22 cellular contexts compared by ENCODE assay signal in genomic region chr12:92968201-92968813, GRCh38. TPM values are rescaled to one million over a fixed set of nuclear protein-coding genes. Genes with fewer than 3 reads are reported as not detected.
DNase-seq lines count a peak whose midpoint lies in the region; ATAC-seq and TF ChIP-seq lines count a peak whose summit lies in the region.
"Had no signal": no experiment of that assay in that cellular context is flagged by ENCODE, and none has a peak within 500 bp of the region (broad histone marks: within the 10 kb centered on the region; RNA-seq: fewer than 3 reads in every experiment).

No MANE protein-coding gene starts in this region.

- DNase-seq in DMS53 (lab: John Stamatoyannopoulos, UW): peak; percentile 35
- DNase-seq in DMS53 treated with DMSO at 0.1 percent for 48 hours (lab: John Stamatoyannopoulos, UW; ENCODE audit: unreplicated experiment): no peak
- peak; percentile 64 for DNase-seq in PC-3
- peak; percentile 47 for DNase-seq in epithelial cell of esophagus (ENCODE audit: low read depth)
- DNase-seq in stimulated activated naive B cell treated with anti-CD40 and anti-IgM and Interleukin-4, amounts not matched to agents 10 μg/mL and 1 μg/mL and 100 μg/mL, for 72 hours: no peak
- DNase-seq in heart left ventricle: no peak
- no peak for DNase-seq in NCI-H774 (lab: John Stamatoyannopoulos, UW)
- DNase-seq in GM10248 (ENCODE audit: extremely low spot score): no peak
- DNase-seq: activated CD8-positive, alpha-beta memory T cell treated with anti-CD3 and anti-CD28 coated beads for 24 hours; CD8-positive, alpha-beta T cell; dorsolateral prefrontal cortex; hippocampal formation; NCI-H187 treated with DMSO at 0.1 percent for 48 hours; NCI-H345; Right ventricle myocardium superior; stimulated activated CD4-positive, alpha-beta T cell treated with anti-CD3 and anti-CD28 coated beads, Interleukin-12 subunit alpha, Interleukin-12 subunit beta, amount 100 ng/mL, for 4 hours; T-helper 17 cell; transverse colon had no signal

- no TSS peak for BruUV-seq in PC-3 (replicated peaks; lab: Mats Ljungman, UMichigan)

- H3K27ac Mint-ChIP-seq in stimulated activated naive B cell treated with anti-CD40 and anti-IgM and Interleukin-4, amounts not matched to agents 10 μg/mL and 1 μg/mL and 100 μg/mL, for 72 hours: peak overlapping the region; percentile 65
- H3K27ac Mint-ChIP-seq: CD8-positive, alpha-beta T cell; mesothelial cell of epicardium; T-helper 17 cell had no signal

- CTCF ChIA-PET in PC-3 (lab: Charles Lee) (no interaction called here), GM10248 (lab: Yijun Ruan, JAX) (interaction anchor here (0.9 kb wide), 1 partner anchor 9 kb away, joined by 3 read pairs; no protein-coding TSS in a partner anchor)

- no peak overlapping the region for H3K4me3 Mint-ChIP-seq in stimulated activated naive B cell treated with anti-CD40 and anti-IgM and Interleukin-4, amounts not matched to agents 10 μg/mL and 1 μg/mL and 100 μg/mL, for 72 hours
- H3K4me3 Mint-ChIP-seq: CD8-positive, alpha-beta T cell; mesothelial cell of epicardium; neural crest cell; T-helper 17 cell had no signal

- TF ChIP-seq POLR2A in heart left ventricle (IDR thresholded peaks at IDR 0.05): no peak

- 64 to 69% (median 67%) methylated on average over 2 of the region's 2 CpGs for WGBS in heart left ventricle, 4 donors

- no peak for TF ChIP-seq CTCF in PC-3 (conservative IDR thresholded peaks at IDR 0.05; ENCODE audit: low read depth, low read length)
- TF ChIP-seq CTCF in epithelial cell of esophagus (IDR thresholded peaks at IDR 0.05; ENCODE audit: insufficient read depth, low read depth, low read length, missing control alignments): no peak
- TF ChIP-seq CTCF in heart left ventricle (IDR thresholded peaks at IDR 0.05): no peak
- TF ChIP-seq CTCF in GM10248 (IDR thresholded peaks at IDR 0.05; ENCODE audit: control extremely low read depth, extremely low read depth, low read depth, missing control alignments): no peak

- no peak overlapping the region for H3K9ac ChIP-seq in PC-3 (ENCODE audit: low read length)

- H3K36me3 ChIP-seq in PC-3 (ENCODE audit: low read depth, low read length): no peaks in the 10 kb centered on the region
- no peaks in the 10 kb centered on the region for H3K36me3 ChIP-seq in heart left ventricle
- H3K36me3 ChIP-seq: transverse colon had no signal

- H3K27me3 ChIP-seq in PC-3 (ENCODE audit: low read length) (no peaks in the 10 kb centered on the region), heart left ventricle (no peaks in the 10 kb centered on the region)
- H3K27me3 ChIP-seq: dorsolateral prefrontal cortex, transverse colon had no signal

- peak overlapping the region; percentile 42 for H3K4me2 ChIP-seq in PC-3 (ENCODE audit: low read length)

- H3K4me1 ChIP-seq in PC-3 (ENCODE audit: insufficient read depth, low read length) (peaks cover 37% of the 10 kb centered on the region), heart left ventricle (peaks cover 0 to 40% (median 2%) of the 10 kb centered on the region in 12 donors)

- peaks cover 6% of the 10 kb centered on the region in 2 donors for H3K36me3 Mint-ChIP-seq in stimulated activated naive B cell treated with anti-CD40 and anti-IgM and Interleukin-4, amounts not matched to agents 10 μg/mL and 1 μg/mL and 100 μg/mL, for 72 hours
- H3K36me3 Mint-ChIP-seq: CD8-positive, alpha-beta T cell; mesothelial cell of epicardium had no signal

- H3K4me3 ChIP-seq in PC-3 (ENCODE audit: low read length): no peak overlapping the region
- H3K4me3 ChIP-seq in epithelial cell of esophagus (ENCODE audit: low read length): no peak overlapping the region
- no peak overlapping the region for H3K4me3 ChIP-seq in heart left ventricle
- H3K4me3 ChIP-seq: dorsolateral prefrontal cortex, transverse colon had no signal

- no peaks in the 10 kb centered on the region for H3K9me2 ChIP-seq in PC-3 (replicated peaks; ENCODE audit: low read length)

- intact Hi-C loops in PC-3 (cut with micrococcal nuclease): no loop called here
- intact Hi-C loops in heart left ventricle (cut with DNase I): no loop called here

- H2AFZ ChIP-seq in PC-3 (ENCODE audit: low read length): peak overlapping the region; percentile 20; the same call in 1 of the 2 replicates

- H4K20me1 ChIP-seq in PC-3 (ENCODE audit: low read length): no peaks in the 10 kb centered on the region

- POLR2A ChIA-PET in PC-3 (lab: Charles Lee; ENCODE audit: unreplicated experiment): interaction anchor here (0.5 kb wide), 1 partner anchor 461 kb away, joined by 3 read pairs; no protein-coding TSS in a partner anchor
- POLR2A ChIA-PET in GM10248 (lab: Yijun Ruan, JAX): no interaction called here

- H3K27me3 Mint-ChIP-seq in stimulated activated naive B cell treated with anti-CD40 and anti-IgM and Interleukin-4, amounts not matched to agents 10 μg/mL and 1 μg/mL and 100 μg/mL, for 72 hours: no peaks in the 10 kb centered on the region

- no peaks in the 10 kb centered on the region for H3K79me2 ChIP-seq in PC-3 (ENCODE audit: low read length)

- H3K9me3 ChIP-seq in PC-3 (ENCODE audit: low read length) (peaks cover 6% of the 10 kb centered on the region; the same call in 1 of the 2 replicates), heart left ventricle (no peaks in the 10 kb centered on the region)
- H3K9me3 ChIP-seq: transverse colon had no signal

- no peaks in the 10 kb centered on the region for H3F3A ChIP-seq in PC-3 (ENCODE audit: low read length, unreplicated experiment)

- ATAC-seq in PC-3 (peak; percentile 58), heart left ventricle (no peak)
- no peak for ATAC-seq in stimulated activated naive B cell treated with anti-CD40 and anti-IgM and Interleukin-4, amounts not matched to agents 10 μg/mL and 1 μg/mL and 100 μg/mL, for 72 hours (replicated peaks)
- ATAC-seq: activated CD4-positive, CD25-positive, alpha-beta regulatory T cell treated with anti-CD3 and anti-CD28 coated beads, Interleukin-2, amount 50 U/mL, for 24 hours; CD8-positive, alpha-beta T cell; T-helper 17 cell had no signal

- H3K27ac ChIP-seq in PC-3 (ENCODE audit: low read length) (peak overlapping the region; percentile 58), heart left ventricle (peak overlapping the region in 1 of 12 donors; percentile 10)
- H3K27ac ChIP-seq: 22Rv1, dorsolateral prefrontal cortex, transverse colon had no signal

- H3K9me3 Mint-ChIP-seq in stimulated activated naive B cell treated with anti-CD40 and anti-IgM and Interleukin-4, amounts not matched to agents 10 μg/mL and 1 μg/mL and 100 μg/mL, for 72 hours: no peaks in the 10 kb centered on the region
- H3K9me3 Mint-ChIP-seq: CD8-positive, alpha-beta T cell; mesothelial cell of epicardium had no signal

- H3K4me1 Mint-ChIP-seq in stimulated activated naive B cell treated with anti-CD40 and anti-IgM and Interleukin-4, amounts not matched to agents 10 μg/mL and 1 μg/mL and 100 μg/mL, for 72 hours: peaks cover 26 to 50% of the 10 kb centered on the region in 2 donors
- H3K4me1 Mint-ChIP-seq: mesothelial cell of epicardium had no signal

RNA-seq across cellular contexts. Expression of gene EEA1, which starts 39.2 kb away (rescaled TPM):
- total RNA-seq in PC-3 (2014; rRNA removed): 7.9 and 11.9 TPM in 2 replicates
- 10 to 100 TPM; 14.5 to 45.5 (median 29.9) TPM for total RNA-seq in heart left ventricle
- 1 to 10 TPM; 5.1 to 5.5 TPM for polyA plus RNA-seq in heart left ventricle

Comparison
In these comparisons a context has a peak if more than half of its experiments do, and no peak if none do; other contexts are left out.
1. DNase-seq: peak in DMS53 (single experiment), PC-3 (single experiment) and epithelial cell of esophagus (single experiment); none in DMS53 treated with DMSO at 0.1 percent for 48 hours (single experiment), stimulated activated naive B cell treated with anti-CD40 and anti-IgM and Interleukin-4, amounts not matched to agents 10 μg/mL and 1 μg/mL and 100 μg/mL, for 72 hours (single experiment), heart left ventricle (0 of 5), NCI-H774 (single experiment) and GM10248 (single experiment).